Comparison of ENCODE assay signal across 17 cellular contexts in the genomic region with DNA sequence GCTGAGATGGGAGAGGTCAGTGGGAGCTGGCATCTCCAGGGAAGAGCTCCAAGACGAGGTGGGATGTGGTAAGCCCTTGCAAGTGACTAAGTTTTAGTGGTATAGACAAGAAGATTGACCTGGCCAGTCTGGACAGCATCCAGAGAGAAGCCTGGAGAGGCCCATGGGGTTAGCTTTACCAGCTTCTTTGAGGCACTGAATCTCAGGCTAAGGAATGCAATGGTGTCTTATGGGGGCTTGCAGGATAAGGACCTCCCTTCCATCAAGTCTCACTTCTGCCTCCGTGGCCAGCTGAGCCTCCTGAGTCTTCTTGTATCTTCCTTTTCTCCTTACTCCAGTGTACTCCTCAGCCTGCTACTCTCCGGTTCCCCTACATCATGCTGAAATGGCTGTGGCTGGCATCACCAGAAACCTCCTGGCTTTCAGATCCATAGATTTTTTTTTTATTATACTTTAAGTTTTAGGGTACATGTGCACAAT.
"Had no signal": no experiment of that assay in that cellular context is flagged by ENCODE, and none has a peak within 500 bp of the region (broad histone marks: within the 10 kb centered on the region; RNA-seq: fewer than 3 reads in every experiment).

No MANE protein-coding gene starts in this region.

- DNase-seq: activated CD4-positive, alpha-beta T cell treated with anti-CD3 and anti-CD28 coated beads, Interleukin-2, amount 50 U/mL, for 48 hours; activated CD8-positive, alpha-beta memory T cell treated with anti-CD3 and anti-CD28 coated beads, Interleukin-2, amount 10 ng/mL, durations not matched to agents 7 days and 5 days; activated T-cell treated with anti-CD3 and anti-CD28 coated beads, Interleukin-2, amount 50 U/mL, for 24 hours; amniotic stem cell; caudate nucleus; effector CD8-positive, alpha-beta T cell; foreskin keratinocyte; left colon; lower lobe of right lung; ovary; stimulated activated CD4-positive, alpha-beta T cell treated with anti-CD3 and anti-CD28 coated beads, Interleukin-1b, Interleukin-23, amount 100 ng/mL, for 48 hours; stimulated activated naive CD8-positive, alpha-beta T cell treated with anti-CD3 and anti-CD28 coated beads, Interleukin-15, amount 100 ng/mL, for 72 hours; SW 1271; upper lobe of right lung had no signal

- H3K27ac ChIP-seq: foreskin keratinocyte, lower lobe of right lung, ovary, right lobe of liver, thoracic aorta, upper lobe of right lung had no signal

- H3K27me3 ChIP-seq: foreskin keratinocyte, ovary, right lobe of liver, upper lobe of right lung had no signal

- ATAC-seq: activated CD8-positive, alpha-beta memory T cell treated with anti-CD3 and anti-CD28 coated beads, Interleukin-2, amount 10 ng/mL, durations not matched to agents 7 days and 5 days; activated naive CD4-positive, alpha-beta T cell treated with anti-CD3 and anti-CD28 coated beads, Interleukin-2, amount 50 U/mL, for 72 hours; foreskin keratinocyte; left colon; lower lobe of right lung; right lobe of liver; stimulated activated naive CD8-positive, alpha-beta T cell treated with anti-CD3 and anti-CD28 coated beads, Interleukin-15, amount 100 ng/mL, for 72 hours; upper lobe of right lung had no signal

- H3K36me3 ChIP-seq: lower lobe of right lung, ovary, right lobe of liver, thoracic aorta, upper lobe of right lung had no signal

- H3K4me3 ChIP-seq: lower lobe of right lung, ovary, right lobe of liver, thoracic aorta, upper lobe of right lung had no signal

- H3K9me3 ChIP-seq: lower lobe of right lung, ovary, right lobe of liver, thoracic aorta, upper lobe of right lung had no signal
